In genomic region chr12:124577986-124578385, GRCh38 we compare ENCODE assay signal across 18 cellular contexts. TPM values are rescaled to one million over a fixed set of nuclear protein-coding genes. Genes with fewer than 3 reads are reported as not detected.
DNase-seq lines count a peak whose midpoint lies in the region; ATAC-seq and TF ChIP-seq lines count a peak whose summit lies in the region.
"Had no signal": no experiment of that assay in that cellular context is flagged by ENCODE, and none has a peak within 500 bp of the region (broad histone marks: within the 10 kb centered on the region; RNA-seq: fewer than 3 reads in every experiment).

No MANE protein-coding gene starts in this region.

- no peak overlapping the region for H2BK15ac ChIP-seq in IMR-90 (ENCODE audit: low read depth, low read length)

- H3K79me1 ChIP-seq in IMR-90 (ENCODE audit: low read depth in 1 of 2, low read length in 2 of 2): no peaks in the 10 kb centered on the region

- in situ Hi-C loops in IMR-90 (cut with MboI; ENCODE audit: low sequenced_read_pairs): no loop called here

- POLR2A ChIA-PET in IMR-90 (lab: Charles Lee; ENCODE audit: unreplicated experiment): no interaction called here
- POLR2A ChIA-PET in RWPE1 (lab: Yijun Ruan, JAX; ENCODE audit: low non-redundant PET): no interaction called here
- POLR2A ChIA-PET in Caco-2 (lab: Charles Lee): no interaction called here

- no peak overlapping the region for H3K18ac ChIP-seq in IMR-90 (ENCODE audit: low read depth, low read length)

- H3K27me3 ChIP-seq in IMR-90 (ENCODE audit: control insufficient read depth, insufficient read depth, low read length) (no peaks in the 10 kb centered on the region), Caco-2 (replicated peaks; ENCODE audit: control insufficient read depth, insufficient read depth, low read length) (no peaks in the 10 kb centered on the region)
- H3K27me3 ChIP-seq: SJCRH30 had no signal

- no peak overlapping the region for H2BK20ac ChIP-seq in IMR-90 (ENCODE audit: low read depth, low read length)

- H3K4me1 ChIP-seq in IMR-90 (ENCODE audit: control insufficient read depth, insufficient read depth, low read length) (peaks cover 7% of the 10 kb centered on the region; the same call in 1 of the 2 replicates), Caco-2 (no peaks in the 10 kb centered on the region)

- H3K23ac ChIP-seq in IMR-90 (ENCODE audit: low read depth, low read length): no peak overlapping the region

- no peaks in the 10 kb centered on the region for H4K20me1 ChIP-seq in IMR-90 (ENCODE audit: insufficient read depth, low read length)

- BruUV-seq in IMR-90 (replicated peaks; lab: Mats Ljungman, UMichigan): no TSS peak
- no TSS peak for BruUV-seq in Caco-2 (replicated peaks; lab: Mats Ljungman, UMichigan)

- no peak for TF ChIP-seq RAD21 in IMR-90 (IDR thresholded peaks at IDR 0.05; ENCODE audit: low read length)

- CTCF ChIA-PET in IMR-90 (lab: Yijun Ruan, JAX) (no interaction called here), RWPE1 (lab: Yijun Ruan, JAX) (interaction anchor here (0.5 kb wide), 2 partner anchors 11 to 28 kb away, joined by 3 read pairs; no protein-coding TSS in a partner anchor), Caco-2 (lab: Charles Lee) (no interaction called here)

- H3K27me3 Mint-ChIP-seq in Caco-2 (ENCODE audit: insufficient read depth, unreplicated experiment) (no peaks in the 10 kb centered on the region), immature natural killer cell (ENCODE audit: low read depth in 3 of 3) (peaks cover 0 to 6% (median 4%) of the 10 kb centered on the region in 3 donors)
- H3K27me3 Mint-ChIP-seq: CD4-positive, alpha-beta T cell had no signal

- H3K9ac ChIP-seq in IMR-90 (ENCODE audit: low read depth, low read length): no peak overlapping the region
- H3K9ac ChIP-seq: KMS-11 had no signal

- no peak overlapping the region for H3K4me3 Mint-ChIP-seq in Caco-2 (ENCODE audit: unreplicated experiment)
- no peak overlapping the region for H3K4me3 Mint-ChIP-seq in immature natural killer cell
- H3K4me3 Mint-ChIP-seq: CD4-positive, alpha-beta T cell had no signal

- H3K9me1 ChIP-seq in IMR-90 (ENCODE audit: insufficient read depth, low read length): peaks cover under 1% of the 10 kb centered on the region; the same call in 1 of the 2 replicates

- no peak for TF ChIP-seq POLR2A in IMR-90 (IDR thresholded peaks at IDR 0.05; ENCODE audit: low read depth, low read length)

- TF ChIP-seq CTCF in IMR-90 (conservative IDR thresholded peaks at IDR 0.05; ENCODE audit: low read depth, low read length): no peak
- no peak for TF ChIP-seq CTCF in RWPE1 (conservative IDR thresholded peaks at IDR 0.05; ENCODE audit: low read depth)
- no peak for TF ChIP-seq CTCF in epithelial cell of esophagus (IDR thresholded peaks at IDR 0.05; ENCODE audit: insufficient read depth, low read depth, low read length, missing control alignments)
- no peak for TF ChIP-seq CTCF in Caco-2 (IDR thresholded peaks at IDR 0.05; ENCODE audit: insufficient read depth in 1 of 2, low read depth in 1 of 2, low read length in 1 of 2, severe bottlenecking in 1 of 2, unreplicated experiment in 1 of 2)

- no peak overlapping the region for H3K14ac ChIP-seq in IMR-90 (replicated peaks; ENCODE audit: low read depth, low read length)

- peaks cover 13% of the 10 kb centered on the region for H3K9me3 ChIP-seq in IMR-90 (ENCODE audit: control insufficient read depth, insufficient read depth, low read length)
- H3K9me3 ChIP-seq in Caco-2: 0 out of 2 replicates have a peak, but pooled peaks cover 9% of the 10 kb centered on the region
- H3K9me3 ChIP-seq: SJCRH30 had no signal

- H4K5ac ChIP-seq in IMR-90 (ENCODE audit: low read depth, low read length): no peak overlapping the region

- peak overlapping the region; percentile 38 for H2AK9ac ChIP-seq in IMR-90 (replicated peaks; ENCODE audit: low read depth, low read length, poor library complexity)

- H2AFZ ChIP-seq in IMR-90 (replicated peaks; ENCODE audit: low read length, poor library complexity): no peak overlapping the region

- no peak overlapping the region for H3K4me2 ChIP-seq in IMR-90 (ENCODE audit: low read depth, low read length)
- H3K4me2 ChIP-seq: KMS-11 had no signal

- H4K91ac ChIP-seq in IMR-90 (ENCODE audit: insufficient read depth, low read depth, low read length): no peak overlapping the region

- no peak overlapping the region for H3K27ac Mint-ChIP-seq in Caco-2 (ENCODE audit: unreplicated experiment)
- H3K27ac Mint-ChIP-seq in immature natural killer cell: no peak overlapping the region
- no peak overlapping the region for H3K27ac Mint-ChIP-seq in activated naive CD4-positive, alpha-beta T cell treated with anti-CD3 and anti-CD28 coated beads, Interleukin-2, amount 50 U/mL, for 72 hours
- H3K27ac Mint-ChIP-seq: CD4-positive, alpha-beta T cell had no signal

- no peaks in the 10 kb centered on the region for H3K9me3 Mint-ChIP-seq in Caco-2 (ENCODE audit: unreplicated experiment)
- H3K9me3 Mint-ChIP-seq in immature natural killer cell: no peaks in the 10 kb centered on the region
- H3K9me3 Mint-ChIP-seq in activated naive CD4-positive, alpha-beta T cell treated with anti-CD3 and anti-CD28 coated beads, Interleukin-2, amount 50 U/mL, for 72 hours: peaks cover 4 to 12% of the 10 kb centered on the region in 2 donors
- H3K9me3 Mint-ChIP-seq: CD4-positive, alpha-beta T cell had no signal

- 85% methylated on average over 7 of the region's 13 CpGs; no CpG with 5 or more reads in 1 of the 2 experiments for WGBS in IMR-90 (ENCODE audit: extremely low coverage in 2 of 2, insufficient read length in 1 of 2), 2 experiments

- DNase-seq in ELF-1 (ENCODE audit: low read depth, low spot score) (peak; percentile 48), IMR-90 (no peak), RWPE1 (ENCODE audit: low spot score) (peak; percentile 75), epithelial cell of esophagus (ENCODE audit: low read depth) (peak; percentile 87), Caco-2 (no peak), immature natural killer cell (no peak), LoVo (ENCODE audit: low spot score) (no peak)
- no peak for DNase-seq in activated naive CD4-positive, alpha-beta T cell treated with anti-CD3 and anti-CD28 coated beads, Interleukin-2, amount 50 U/mL, for 72 hours (ENCODE audit: low spot score in 2 of 2)
- DNase-seq: ACHN; CD4-positive, alpha-beta T cell; EL; MM.1S; NCI-H1436 treated with DMSO at 0.1 percent for 48 hours; NCI-H2081; NCI-H446; NCI-H82; SJCRH30 had no signal

- H3K4me1 Mint-ChIP-seq in Caco-2 (ENCODE audit: low read depth, unreplicated experiment) (peaks cover 7% of the 10 kb centered on the region), immature natural killer cell (no peaks in the 10 kb centered on the region)

- H2BK120ac ChIP-seq in IMR-90 (ENCODE audit: low read depth, low read length): no peak overlapping the region

- H2AK5ac ChIP-seq in IMR-90 (ENCODE audit: low read depth, low read length): no peak overlapping the region

- no peak overlapping the region for H3K56ac ChIP-seq in IMR-90 (ENCODE audit: extremely low read depth, insufficient read depth, low read length)

- intact Hi-C loops in IMR-90 (cut with micrococcal nuclease) (no loop called here), Caco-2 (cut with micrococcal nuclease; ENCODE audit: unreplicated experiment) (no loop called here)

- dilution Hi-C loops in IMR-90 (cut with HindIII; ENCODE audit: low sequenced_read_pairs, unreplicated experiment): no loop called here

- no peak overlapping the region for H3K4me3 ChIP-seq in IMR-90 (ENCODE audit: insufficient read depth, low read depth, low read length)
- H3K4me3 ChIP-seq in epithelial cell of esophagus (ENCODE audit: low read length): no peak overlapping the region
- H3K4me3 ChIP-seq in Caco-2 (ENCODE audit: low read depth, low read length): no peak overlapping the region
- H3K4me3 ChIP-seq: SJCRH30 had no signal

- no peak overlapping the region for H4K8ac ChIP-seq in IMR-90 (ENCODE audit: low read depth in 2 of 2, low read length in 2 of 2)

- no peak for ATAC-seq in IMR-90 (ENCODE audit: low read depth)
- no peak for ATAC-seq in activated naive CD4-positive, alpha-beta T cell treated with anti-CD3 and anti-CD28 coated beads, Interleukin-2, amount 50 U/mL, for 72 hours

- H3K27ac ChIP-seq in IMR-90 (ENCODE audit: insufficient read depth, low read length) (no peak overlapping the region), RWPE1 (peak overlapping the region; percentile 79)
- H3K27ac ChIP-seq: KMS-11, SJCRH30 had no signal

- H3K36me3 ChIP-seq in IMR-90 (ENCODE audit: control insufficient read depth, insufficient read depth, low read length) (no peaks in the 10 kb centered on the region), Caco-2 (ENCODE audit: control insufficient read depth, insufficient read depth, low read length) (no peaks in the 10 kb centered on the region)
- H3K36me3 ChIP-seq: SJCRH30 had no signal

- no peaks in the 10 kb centered on the region for H3K36me3 Mint-ChIP-seq in Caco-2 (ENCODE audit: insufficient read depth, unreplicated experiment)
- no peaks in the 10 kb centered on the region for H3K36me3 Mint-ChIP-seq in immature natural killer cell
- peaks cover 7 to 11% of the 10 kb centered on the region in 2 donors for H3K36me3 Mint-ChIP-seq in activated naive CD4-positive, alpha-beta T cell treated with anti-CD3 and anti-CD28 coated beads, Interleukin-2, amount 50 U/mL, for 72 hours

- no peak overlapping the region for H3K4ac ChIP-seq in IMR-90 (ENCODE audit: low read depth, low read length)

- H2BK5ac ChIP-seq in IMR-90 (ENCODE audit: low read depth, low read length, poor library complexity, severe bottlenecking): no peak overlapping the region

TF ChIP-seq in IMR-90, 13 proteins besides CTCF, POLR2A, EP300 and RAD21 (continues in another document):
- TF ChIP-seq CEBPB (IDR thresholded peaks at IDR 0.05; ENCODE audit: low read depth, low read length): no peak
- TF ChIP-seq MAZ (IDR thresholded peaks at IDR 0.05; ENCODE audit: borderline replicate concordance, low read depth, low read length): no peak
- no peak for TF ChIP-seq MAFK (IDR thresholded peaks at IDR 0.05; ENCODE audit: low read depth, low read length)
- no peak for TF ChIP-seq RCOR1 (IDR thresholded peaks at IDR 0.05; ENCODE audit: insufficient replicate concordance, low read length)
- TF ChIP-seq SMC3 (IDR thresholded peaks at IDR 0.05; ENCODE audit: low read depth, low read length): no peak
- no peak for TF ChIP-seq RFX5 (IDR thresholded peaks at IDR 0.05; ENCODE audit: low read depth, low read length)
- no peak for TF ChIP-seq NFE2L2 (IDR thresholded peaks at IDR 0.05; ENCODE audit: low read depth, low read length)

RNA-seq across cellular contexts. Expression of gene NCOR2, which starts 10.6 kb away (rescaled TPM):
- total RNA-seq in IMR-90 (2012; rRNA removed) (12.9 and 15.3 TPM in 2 replicates), Caco-2 (2022) (243 and 250 TPM in 2 replicates)
- polyA plus RNA-seq in IMR-90 (2012; rRNA removed) (40.8 and 50.2 TPM in 2 replicates), immature natural killer cell (10 to 100 TPM in 1 of 3 donors, 1 to 10 TPM in 2; 1.6 to 10.2 (median 2.1) TPM)
- 55.0 and 56.1 TPM in 2 replicates for polyA plus RNA-seq in IMR-90 (2012; cell fraction: cytosol; rRNA removed)
- 151 and 276 TPM in 2 replicates for polyA plus RNA-seq in IMR-90 (2012; cell fraction: nucleus; rRNA removed; ENCODE audit: low replicate concordance)
- total RNA-seq in activated naive CD4-positive, alpha-beta T cell treated with anti-CD3 and anti-CD28 coated beads, Interleukin-2, amount 50 U/mL, for 72 hours: 100 to 1,000 TPM in 1 of 2 donors, 10 to 100 TPM in 1; 66.8 to 125 TPM

Comparison
In these comparisons a context has a peak if more than half of its experiments do, and no peak if none do; other contexts are left out.
1. DNase-seq: peak in ELF-1 (single experiment), RWPE1 (single experiment) and epithelial cell of esophagus (single experiment); none in IMR-90 (single experiment), Caco-2 (0 of 2), immature natural killer cell (0 of 3), LoVo (single experiment) and activated naive CD4-positive, alpha-beta T cell treated with anti-CD3 and anti-CD28 coated beads, Interleukin-2, amount 50 U/mL, for 72 hours (0 of 2).